In the genomic region with DNA sequence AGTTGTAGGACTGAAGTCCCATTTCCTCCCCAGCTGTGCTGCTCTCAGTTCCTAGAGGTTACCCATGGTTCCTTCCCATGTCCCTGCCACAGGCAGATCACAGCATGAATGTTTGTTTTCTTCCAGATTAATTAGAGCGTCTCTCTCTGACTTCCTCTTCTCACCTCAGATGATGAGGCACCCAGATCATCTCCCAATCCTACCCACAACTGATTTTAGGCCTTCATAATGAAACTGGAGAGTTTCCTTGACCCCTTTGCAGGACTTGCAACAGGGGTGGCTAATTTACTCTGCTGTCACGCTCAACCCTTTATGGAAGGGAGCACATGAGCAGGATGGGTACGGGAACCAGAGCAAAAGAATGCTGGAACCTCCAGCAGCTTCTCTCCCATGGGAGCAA, we compare ENCODE assay signal across 15 cellular contexts. TPM values are rescaled to one million over a fixed set of nuclear protein-coding genes. Genes with fewer than 3 reads are reported as not detected.
DNase-seq lines count a peak whose midpoint lies in the region; ATAC-seq and TF ChIP-seq lines count a peak whose summit lies in the region.
"Had no signal": no experiment of that assay in that cellular context is flagged by ENCODE, and none has a peak within 500 bp of the region (broad histone marks: within the 10 kb centered on the region; RNA-seq: fewer than 3 reads in every experiment).

No MANE protein-coding gene starts in this region.

- TF ChIP-seq POLR2A in breast epithelium (IDR thresholded peaks at IDR 0.05), result no peak
- no peak for TF ChIP-seq POLR2A in NB4 (IDR thresholded peaks at IDR 0.05; ENCODE audit: extremely low read depth, insufficient read length)

- DNase-seq in breast epithelium (ENCODE audit: low spot score in 2 of 2) (no peak), mammary epithelial cell (no peak), NB4 (ENCODE audit: low read depth) (peak; percentile 37), coronary artery (ENCODE audit: low spot score) (no peak), thoracic aorta (ENCODE audit: low spot score) (no peak), NCI-H187 treated with DMSO at 0.1 percent for 48 hours (lab: John Stamatoyannopoulos, UW) (no peak), COLO668 (lab: John Stamatoyannopoulos, UW; ENCODE audit: unreplicated experiment) (no peak)
- DNase-seq: Caco-2, NCI-H1105, NCI-H446 treated with DMSO at 0.1 percent for 48 hours, NCI-H774, SHP77 treated with DMSO at 0.1 percent for 48 hours had no signal

- 100% methylated on average over 3 of the region's 3 CpGs for WGBS in mammary epithelial cell (ENCODE audit: low coverage, missing lambda C conversion rate)

- H3K4me1 ChIP-seq in breast epithelium (peaks cover 13 to 19% of the 10 kb centered on the region in 2 donors), mammary epithelial cell (ENCODE audit: insufficient read depth, low read length) (peaks cover 23% of the 10 kb centered on the region), thoracic aorta (ENCODE audit: control insufficient read depth in 1 of 2, low read depth in 2 of 2) (peaks cover 29 to 53% of the 10 kb centered on the region in 2 donors)
- H3K4me1 ChIP-seq: Caco-2 had no signal

- H3K27ac ChIP-seq in breast epithelium (peak overlapping the region; percentile 10 to 32), mammary epithelial cell (ENCODE audit: insufficient read depth, low read depth, low read length) (no peak overlapping the region), coronary artery (peak overlapping the region; percentile 79 to 92), thoracic aorta (peak overlapping the region; percentile 81 to 92)
- H3K27ac ChIP-seq: C4-2B had no signal

- no peak overlapping the region for H3K4me3 ChIP-seq in breast epithelium
- no peak overlapping the region for H3K4me3 ChIP-seq in mammary epithelial cell (replicated peaks in 1 of 3; ENCODE audit: insufficient read depth in 1 of 3, low read depth in 2 of 3, low read length in 3 of 3)
- H3K4me3 ChIP-seq in NB4 (ENCODE audit: low read depth, low read length), result no peak overlapping the region
- no peak overlapping the region for H3K4me3 ChIP-seq in coronary artery
- no peak overlapping the region for H3K4me3 ChIP-seq in thoracic aorta

- H3K9me3 ChIP-seq in breast epithelium (peaks cover 13 to 19% of the 10 kb centered on the region in 2 donors), mammary epithelial cell (replicated peaks; ENCODE audit: insufficient read depth, low read length) (peaks cover 8% of the 10 kb centered on the region), thoracic aorta (peaks cover 7% of the 10 kb centered on the region)

- no peak overlapping the region for H2AFZ ChIP-seq in mammary epithelial cell (ENCODE audit: low read depth, low read length)

- in situ Hi-C loops in mammary epithelial cell (cut with MboI; ENCODE audit: low sequenced_read_pairs in 2 of 2), result loop anchor here in 1 of 2 donors (25.0 kb wide), 1 partner anchor 679 kb away; no protein-coding TSS in a partner anchor

- no peak overlapping the region for H3K9ac ChIP-seq in mammary epithelial cell (ENCODE audit: insufficient read depth, low read length)

- dilution Hi-C loops in mammary epithelial cell (cut with HindIII; ENCODE audit: low sequenced_read_pairs), result no loop called here

- no peaks in the 10 kb centered on the region for H3K27me3 ChIP-seq in breast epithelium
- no peaks in the 10 kb centered on the region for H3K27me3 ChIP-seq in mammary epithelial cell (ENCODE audit: insufficient read depth, low read length)
- H3K27me3 ChIP-seq in thoracic aorta (replicated peaks; ENCODE audit: insufficient read depth), result no peaks in the 10 kb centered on the region

- no TSS peak for BruUV-seq in mammary epithelial cell (replicated peaks; lab: Mats Ljungman, UMichigan)

- no peaks in the 10 kb centered on the region for H3K79me2 ChIP-seq in mammary epithelial cell (ENCODE audit: insufficient read depth, low read length)

- no peak overlapping the region for H3K4me2 ChIP-seq in mammary epithelial cell (ENCODE audit: insufficient read depth, low read depth, low read length)

- H3K36me3 ChIP-seq in breast epithelium, result no peaks in the 10 kb centered on the region
- no peaks in the 10 kb centered on the region for H3K36me3 ChIP-seq in mammary epithelial cell (ENCODE audit: insufficient read depth, low read length)
- no peaks in the 10 kb centered on the region for H3K36me3 ChIP-seq in thoracic aorta

- TF ChIP-seq CTCF in breast epithelium (IDR thresholded peaks at IDR 0.05), result no peak
- no peak for TF ChIP-seq CTCF in mammary epithelial cell (conservative IDR thresholded peaks at IDR 0.05 in 1 of 2, IDR thresholded peaks at IDR 0.05 in 1 of 2; ENCODE audit: extremely low read depth in 1 of 2, insufficient read depth in 1 of 2, low read depth in 1 of 2, low read length in 2 of 2)
- no peak for TF ChIP-seq CTCF in NB4 (IDR thresholded peaks at IDR 0.05; ENCODE audit: low read depth, low read length)
- TF ChIP-seq CTCF in coronary artery (IDR thresholded peaks at IDR 0.05), result no peak
- TF ChIP-seq CTCF in thoracic aorta (IDR thresholded peaks at IDR 0.05), result no peak

- CTCF ChIA-PET in mammary epithelial cell (lab: Charles Lee; ENCODE audit: low non-redundant PET), result no interaction called here

- H4K20me1 ChIP-seq in mammary epithelial cell (ENCODE audit: insufficient read depth, low read length), result no peaks in the 10 kb centered on the region

- intact Hi-C loops in breast epithelium (cut with DNase I; ENCODE audit: low total_unique reads) (no loop called here), mammary epithelial cell (cut with micrococcal nuclease) (no loop called here)

- ATAC-seq in thoracic aorta (ENCODE audit: insufficient number of reproducible peaks, low FRiP score, low read depth) (no peak), HG02623 (IDR thresholded peaks at IDR 0.05; ENCODE audit: unreplicated experiment) (no peak)
- ATAC-seq: HCT116 had no signal

RNA-seq across cellular contexts. Expression of a gene that starts 32.1 kb away (rescaled TPM):
- 100 to 1,000 TPM in 2 of 3 donors, 10 to 100 TPM in 1; 60.2 to 137 (median 103) TPM for total RNA-seq in breast epithelium
- 100 to 1,000 TPM; 148 to 150 TPM for total RNA-seq in mammary epithelial cell
- polyA plus RNA-seq in mammary epithelial cell, result 71.8 TPM
- 73.3 TPM for polyA minus RNA-seq in mammary epithelial cell
- total RNA-seq in thoracic aorta, result 100 to 1,000 TPM; 269 to 332 TPM

RNA-seq across cellular contexts. Expression of a gene that starts 45.4 kb away (rescaled TPM):
- 10 to 100 TPM; 51.1 to 59.3 (median 54.2) TPM for total RNA-seq in breast epithelium
- total RNA-seq in mammary epithelial cell, result 10 to 100 TPM; 15.0 to 16.3 TPM
- polyA plus RNA-seq in mammary epithelial cell, result 9.1 TPM
- not detected for polyA minus RNA-seq in mammary epithelial cell
- 10 to 100 TPM; 56.2 to 73.4 TPM for total RNA-seq in thoracic aorta
